Comparison of ENCODE assay signal across 8 cellular contexts in genomic region chr15:58934521-58934920, GRCh38. TPM values are rescaled to one million over a fixed set of nuclear protein-coding genes. Genes with fewer than 3 reads are reported as not detected.
DNase-seq lines count a peak whose midpoint lies in the region; ATAC-seq and TF ChIP-seq lines count a peak whose summit lies in the region.
"Had no signal": no experiment of that assay in that cellular context is flagged by ENCODE, and none has a peak within 500 bp of the region (broad histone marks: within the 10 kb centered on the region; RNA-seq: fewer than 3 reads in every experiment).

No MANE protein-coding gene starts in this region.

- H3K4me1 Mint-ChIP-seq in T-helper 17 cell (peaks cover 20% of the 10 kb centered on the region), glutamatergic neuron (ENCODE audit: low read depth, unreplicated experiment) (peaks cover 10% of the 10 kb centered on the region)

- TF ChIP-seq POLR2A in spleen (IDR thresholded peaks at IDR 0.05): no peak

- peaks cover 10% of the 10 kb centered on the region for H3K9me3 Mint-ChIP-seq in glutamatergic neuron (ENCODE audit: unreplicated experiment)

- H3K27ac ChIP-seq in spleen: peak overlapping the region; percentile 96 to 100 (median 100)

- TF ChIP-seq CTCF in glutamatergic neuron (IDR thresholded peaks at IDR 0.05; ENCODE audit: partially characterized antibody, unreplicated experiment) (no peak), spleen (IDR thresholded peaks at IDR 0.05 in 8 of 11, conservative IDR thresholded peaks at IDR 0.05 in 3 of 11) (no peak)

- peak; percentile 27 for DNase-seq in HT1080 (ENCODE audit: low read depth)
- no peak for DNase-seq in T-helper 17 cell
- no peak for DNase-seq in glutamatergic neuron
- no peak for DNase-seq in spleen
- DNase-seq in Ammon's horn (ENCODE audit: low spot score): no peak
- DNase-seq: NCI-H1048 had no signal

- no peaks in the 10 kb centered on the region for H3K9me3 ChIP-seq in T-helper 17 cell (ENCODE audit: control insufficient read depth, low read length, poor library complexity, severe bottlenecking)
- H3K9me3 ChIP-seq in spleen: no peaks in the 10 kb centered on the region

- ATAC-seq in T-helper 17 cell (no peak), GM21529 (IDR thresholded peaks at IDR 0.05; ENCODE audit: unreplicated experiment) (no peak)
- ATAC-seq in activated CD4-positive, CD25-positive, alpha-beta regulatory T cell treated with anti-CD3 and anti-CD28 coated beads, Interleukin-2, amount 50 U/mL, for 24 hours: no peak

- H3K4me3 Mint-ChIP-seq in T-helper 17 cell (peak overlapping the region; percentile 97), glutamatergic neuron (ENCODE audit: unreplicated experiment) (peak overlapping the region; percentile 95)

- no peaks in the 10 kb centered on the region for H3K27me3 ChIP-seq in spleen (replicated peaks in 1 of 7)

- peak overlapping the region in 4 of 8 donors; percentile 23 to 94 (median 76) for H3K4me3 ChIP-seq in spleen

- peaks cover 0 to 12% (median 3%) of the 10 kb centered on the region in 6 donors for H3K36me3 ChIP-seq in spleen

- peaks cover 5 to 42% (median 36%) of the 10 kb centered on the region in 6 donors for H3K4me1 ChIP-seq in spleen

- H3K27me3 Mint-ChIP-seq in T-helper 17 cell (no peaks in the 10 kb centered on the region), glutamatergic neuron (ENCODE audit: unreplicated experiment) (peaks cover 4% of the 10 kb centered on the region)

- H3K36me3 Mint-ChIP-seq in T-helper 17 cell (ENCODE audit: low read depth) (peaks cover 2% of the 10 kb centered on the region), glutamatergic neuron (ENCODE audit: unreplicated experiment) (no peaks in the 10 kb centered on the region)

- 83 to 93% (median 87%) methylated on average over 4 of the region's 4 CpGs for WGBS in spleen, 5 donors

- intact Hi-C loops in spleen (cut with DNase I; ENCODE audit: low total_unique reads): loop anchor here (10.0 kb wide), 1 partner anchor 160 kb away; the partner anchor contains the start of gene MINDY2

- H3K27ac Mint-ChIP-seq in T-helper 17 cell (peak overlapping the region; percentile 94), glutamatergic neuron (ENCODE audit: unreplicated experiment) (peak overlapping the region; percentile 95)

RNA-seq across cellular contexts. Expression of gene SLTM, which starts 1.0 kb away (rescaled TPM):
- total RNA-seq in HT1080 (2014; rRNA removed; shearing (Covaris generic)): 74.0 and 75.8 TPM in 2 replicates
- polyA plus RNA-seq in HT1080 (2015; cell fraction: cytosol; rRNA removed): 55.7 and 67.8 TPM in 2 replicates
- polyA plus RNA-seq in HT1080 (2015; cell fraction: nucleus; rRNA removed): 136 and 140 TPM in 2 replicates
- total RNA-seq in T-helper 17 cell (100 to 1,000 TPM; 174 to 209 TPM), glutamatergic neuron (ENCODE audit: unreplicated experiment) (76.7 TPM), spleen (100 to 1,000 TPM in 6 of 7 donors, 10 to 100 TPM in 1; 95.4 to 176 (median 119) TPM)
- 10 to 100 TPM; 43.7 to 70.0 (median 61.6) TPM for polyA plus RNA-seq in spleen

RNA-seq across cellular contexts. Expression of gene RNF111, which starts 52.9 kb away (rescaled TPM):
- 12.9 and 17.6 TPM in 2 replicates for total RNA-seq in HT1080 (2014; rRNA removed; shearing (Covaris generic))
- polyA plus RNA-seq in HT1080 (2015; cell fraction: cytosol; rRNA removed): 8.8 and 12.6 TPM in 2 replicates
- polyA plus RNA-seq in HT1080 (2015; cell fraction: nucleus; rRNA removed): 39.2 and 47.7 TPM in 2 replicates
- 10 to 100 TPM; 41.3 to 41.8 TPM for total RNA-seq in T-helper 17 cell
- total RNA-seq in glutamatergic neuron (ENCODE audit: unreplicated experiment): 57.4 TPM
- 10 to 100 TPM; 33.6 to 68.2 (median 51.7) TPM for total RNA-seq in spleen
- polyA plus RNA-seq in spleen: 10 to 100 TPM; 10.5 to 14.9 (median 13.5) TPM
